In genomic region chr16:1964506-1965471, GRCh38 we compare ENCODE assay signal across 8 cellular contexts. TPM values are rescaled to one million over a fixed set of nuclear protein-coding genes. Genes with fewer than 3 reads are reported as not detected.
DNase-seq lines count a peak whose midpoint lies in the region; ATAC-seq and TF ChIP-seq lines count a peak whose summit lies in the region.

RPS2 (minus strand) TSS chr16:1964826; CDS start chr16:1964625, 201 bp downstream.

- WGBS in ectodermal cell, 2 experiments, result 0% methylated on average over 104 of the region's 104 CpGs
- WGBS in lung, 2 donors, result 0 to 1% methylated on average over 93 to 104 of the region's 104 CpGs

- POLR2A ChIA-PET in CD4-positive, alpha-beta memory T cell (lab: Charles Lee; ENCODE audit: partially characterized antibody), result interaction anchor here (0.6 to 9.4 kb wide), 45 partner anchors 9 to 1640 kb away, joined by 3 to 99 read pairs (median 4); partner anchors contain the start of genes AMDHD2, CRAMP1, ECI1 and EME2

- peaks cover 50% of the 10 kb centered on the region for H3K4me1 ChIP-seq in CD4-positive, alpha-beta memory T cell (ENCODE audit: insufficient read depth, low read length)
- peaks cover 25% of the 10 kb centered on the region for H3K4me1 ChIP-seq in ectodermal cell (ENCODE audit: control insufficient read depth, insufficient read depth, low read length)
- H3K4me1 ChIP-seq in lung (ENCODE audit: control insufficient read depth in 2 of 2, insufficient read depth in 2 of 2, low read length in 2 of 2), result peaks cover 5 to 15% of the 10 kb centered on the region in 2 donors

- H3K4me3 Mint-ChIP-seq in CD4-positive, alpha-beta memory T cell, result peak within 1 kb of the TSS; percentile 91 to 97 (median 94)

- peak within 1 kb of the TSS; percentile 97 for H3K27ac ChIP-seq in CD4-positive, alpha-beta memory T cell (ENCODE audit: low read depth, low read length)
- H3K27ac ChIP-seq in ectodermal cell (ENCODE audit: insufficient read depth, low read depth, low read length, poor library complexity, severe bottlenecking) (peak within 1 kb of the TSS; percentile 91), lung (ENCODE audit: low read depth in 1 of 2, low read length in 1 of 2) (peak within 1 kb of the TSS; percentile 97)

- peaks cover 18% of the 10 kb centered on the region for H3K36me3 ChIP-seq in CD4-positive, alpha-beta memory T cell (ENCODE audit: insufficient read depth, low read length)
- H3K36me3 ChIP-seq in ectodermal cell (ENCODE audit: control insufficient read depth, insufficient read depth, low read length), result peaks cover 5% of the 10 kb centered on the region
- H3K36me3 ChIP-seq in lung (ENCODE audit: control insufficient read depth in 2 of 2, insufficient read depth in 2 of 2, low read length in 2 of 2), result peaks cover 7 to 20% of the 10 kb centered on the region in 2 donors

- no peaks in the 10 kb centered on the region for H3K9me3 ChIP-seq in CD4-positive, alpha-beta memory T cell (ENCODE audit: control insufficient read depth in 1 of 2, low read length in 2 of 2)
- no peaks in the 10 kb centered on the region for H3K9me3 ChIP-seq in ectodermal cell (ENCODE audit: control insufficient read depth, low read length)
- H3K9me3 ChIP-seq in lung (ENCODE audit: control insufficient read depth in 2 of 2, insufficient read depth in 1 of 2, low read length in 1 of 2), result no peaks in the 10 kb centered on the region

- no peaks in the 10 kb centered on the region for H3K27me3 Mint-ChIP-seq in CD4-positive, alpha-beta memory T cell

- intact Hi-C loops in CD4-positive, alpha-beta memory T cell (cut with micrococcal nuclease), result loop anchor here (1.0 to 2.0 kb wide), 3 partner anchors 8 to 191 kb away; partner anchors contain the start of genes TBL3 and TRAF7

- peak; percentile 68 for ATAC-seq in GM19467 (IDR thresholded peaks at IDR 0.05; ENCODE audit: unreplicated experiment)
- ATAC-seq in lung (ENCODE audit: insufficient read depth, low FRiP score), result peak; percentile 90

- H3K9me3 Mint-ChIP-seq in CD4-positive, alpha-beta memory T cell, result peaks cover 0 to 5% (median 0%) of the 10 kb centered on the region in 8 donors

- DNase-seq in CD4-positive, alpha-beta memory T cell, result peak; percentile 97 to 99 (median 99)
- peak; percentile 83 for DNase-seq in HS-5 (ENCODE audit: low read depth)
- peak; percentile 90 for DNase-seq in NK-92 (lab: John Stamatoyannopoulos, UW; ENCODE audit: unreplicated experiment)
- DNase-seq in activated CD8-positive, alpha-beta memory T cell treated with anti-CD3 and anti-CD28 coated beads for 1 hour (ENCODE audit: extremely low read depth in 1 of 2, low read depth in 1 of 2), result peak; percentile 94 to 95
- DNase-seq in lung (ENCODE audit: low spot score), result peak; percentile 98
- peak; percentile 94 to 99 (median 95) for DNase-seq in stimulated activated CD4-positive, alpha-beta T cell treated with anti-CD3 and anti-CD28 coated beads, TNF-alpha, amount 100 ng/mL, for 4 hours (ENCODE audit: low read depth in 3 of 3)

- H3K27ac Mint-ChIP-seq in CD4-positive, alpha-beta memory T cell, result peak within 1 kb of the TSS; percentile 97 to 99 (median 98)

- H3K36me3 Mint-ChIP-seq in CD4-positive, alpha-beta memory T cell, result peaks cover 21 to 49% of the 10 kb centered on the region in 2 donors

- peaks cover 28 to 58% (median 42%) of the 10 kb centered on the region in 4 donors for H3K4me1 Mint-ChIP-seq in CD4-positive, alpha-beta memory T cell

- CTCF ChIA-PET in CD4-positive, alpha-beta memory T cell (lab: Charles Lee; ENCODE audit: partially characterized antibody), result interaction anchor here (0.9 to 1.4 kb wide), 5 partner anchors 9 to 190 kb away, joined by 3 to 5 read pairs (median 4); partner anchors contain the start of genes MSRB1 and TRAF7

- no peaks in the 10 kb centered on the region for H3K27me3 ChIP-seq in CD4-positive, alpha-beta memory T cell (ENCODE audit: insufficient read depth, low read length)
- H3K27me3 ChIP-seq in ectodermal cell (ENCODE audit: control insufficient read depth, insufficient read depth, low read length, poor library complexity, severe bottlenecking), result no peaks in the 10 kb centered on the region
- H3K27me3 ChIP-seq in lung (ENCODE audit: control insufficient read depth, insufficient read depth), result no peaks in the 10 kb centered on the region

- no peak for TF ChIP-seq CTCF in lung (IDR thresholded peaks at IDR 0.05; ENCODE audit: control extremely low read depth, extremely low read depth)

- peak within 1 kb of the TSS; percentile 78 to 86 for H3K4me3 ChIP-seq in CD4-positive, alpha-beta memory T cell (ENCODE audit: low read length in 2 of 2)
- H3K4me3 ChIP-seq in ectodermal cell (ENCODE audit: insufficient read depth, low read depth, low read length) (peak within 1 kb of the TSS; percentile 90), lung (peak within 1 kb of the TSS; percentile 94)

RNA-seq across cellular contexts. Expression of gene RPS2, which starts in this region (rescaled TPM):
- 1,000 to 10,000 TPM; 2,828 to 2,894 TPM for total RNA-seq in CD4-positive, alpha-beta memory T cell
- 1,000 to 10,000 TPM; 6,382 to 6,826 TPM for polyA plus RNA-seq in CD4-positive, alpha-beta memory T cell
- 4,672 TPM for polyA plus RNA-seq in ectodermal cell (2013, experiment 1 of 4)
- 4,645 TPM for polyA plus RNA-seq in ectodermal cell (2013, experiment 2 of 4)
- polyA plus RNA-seq in ectodermal cell (2013, experiment 3 of 4), result 5,518 TPM
- 6,083 TPM for polyA plus RNA-seq in ectodermal cell (2013, experiment 4 of 4)
- total RNA-seq in lung, result 1,000 to 10,000 TPM; 1,331 to 2,412 TPM
- polyA plus RNA-seq in lung, result 1,000 to 10,000 TPM; 3,147 to 5,214 TPM

Comparison
In these comparisons a context has a peak if more than half of its experiments do, and no peak if none do; other contexts are left out.
1. Peak in every context shown above with its lines: DNase-seq, ATAC-seq, H3K4me3 ChIP-seq and H3K27ac ChIP-seq.